In the genomic region with DNA sequence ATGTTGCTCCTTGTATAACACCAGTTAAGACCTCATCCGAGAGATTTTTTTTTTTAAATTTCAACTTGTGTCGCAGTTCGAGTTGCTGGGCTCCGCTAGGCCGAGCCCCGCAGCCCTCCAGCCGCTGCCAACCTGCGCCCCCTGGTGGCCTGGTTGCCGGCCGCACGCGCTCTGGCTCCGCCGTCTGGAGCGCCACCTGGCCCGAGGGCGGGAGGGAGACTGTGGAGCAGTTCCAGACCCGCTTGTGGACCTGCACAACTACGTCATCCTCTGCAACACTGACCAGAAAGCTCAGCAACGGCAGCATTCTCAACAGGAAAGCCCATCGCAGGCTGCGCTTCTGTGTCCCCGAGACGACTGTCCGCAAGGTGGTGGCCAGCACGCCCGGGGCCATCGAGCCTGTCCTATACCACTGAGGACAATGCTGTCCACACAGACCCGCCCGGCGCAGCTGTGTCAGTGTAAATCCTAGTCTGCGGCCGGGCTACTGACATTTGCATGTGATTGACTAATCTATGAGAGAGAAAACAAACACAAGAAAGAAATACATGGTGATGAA, we compare ENCODE assay signal across 8 cellular contexts. TPM values are rescaled to one million over a fixed set of nuclear protein-coding genes. Genes with fewer than 3 reads are reported as not detected.
DNase-seq lines count a peak whose midpoint lies in the region; ATAC-seq and TF ChIP-seq lines count a peak whose summit lies in the region.

No MANE protein-coding gene starts in this region.

- POLR2A ChIA-PET in activated CD4-positive, alpha-beta memory T cell treated with anti-CD3 and anti-CD28 coated beads for 36 hours (lab: Charles Lee), result interaction anchor here (0.7 kb wide), 1 partner anchor 17 kb away, joined by 3 read pairs; no protein-coding TSS in a partner anchor

- peak; percentile 97 for ATAC-seq in GM19043 (IDR thresholded peaks at IDR 0.05; ENCODE audit: low read depth, unreplicated experiment)
- peak; percentile 98 for ATAC-seq in HG03354 (IDR thresholded peaks at IDR 0.05; ENCODE audit: poor library complexity, severe bottlenecking, unreplicated experiment)

- no peaks in the 10 kb centered on the region for H3K9me3 Mint-ChIP-seq in activated CD4-positive, alpha-beta memory T cell treated with anti-CD3 and anti-CD28 coated beads for 36 hours

- peaks cover 8% of the 10 kb centered on the region for H3K27me3 Mint-ChIP-seq in activated CD4-positive, alpha-beta memory T cell treated with anti-CD3 and anti-CD28 coated beads for 36 hours

- no peak overlapping the region for H3K4me3 ChIP-seq in lower leg skin (ENCODE audit: low read depth, poor library complexity, severe bottlenecking)

- peaks cover 13% of the 10 kb centered on the region for H3K4me1 Mint-ChIP-seq in activated CD4-positive, alpha-beta memory T cell treated with anti-CD3 and anti-CD28 coated beads for 36 hours (ENCODE audit: low read depth)

- CTCF ChIA-PET in activated CD4-positive, alpha-beta memory T cell treated with anti-CD3 and anti-CD28 coated beads for 36 hours (lab: Charles Lee), result interaction anchor here (0.6 to 2.5 kb wide), 24 partner anchors 9 to 597 kb away, joined by 3 to 11 read pairs (median 3); a partner anchor contains a TSS

- DNase-seq in AML-193 (lab: John Stamatoyannopoulos, UW), result peak; percentile 38 to 47
- peak; percentile 93 for DNase-seq in NCI-H526 treated with DMSO at 0.1 percent for 48 hours (lab: John Stamatoyannopoulos, UW)
- peak; percentile 90 for DNase-seq in activated CD4-positive, alpha-beta memory T cell treated with anti-CD3 and anti-CD28 coated beads for 36 hours
- peak; percentile 38 to 82 for DNase-seq in dermis microvascular lymphatic vessel endothelial cell (ENCODE audit: low read depth in 2 of 2)
- DNase-seq in lower leg skin (ENCODE audit: low spot score in 2 of 2), result peak; percentile 48 to 96
- peak; percentile 82 to 90 for DNase-seq in stimulated activated CD4-positive, alpha-beta T cell treated with anti-CD3 and anti-CD28 coated beads, Interleukin-4, amount 100 ng/mL, for 48 hours (ENCODE audit: low read depth in 2 of 2)

- H3K4me3 Mint-ChIP-seq in activated CD4-positive, alpha-beta memory T cell treated with anti-CD3 and anti-CD28 coated beads for 36 hours, result peak overlapping the region; percentile 42

- peak in 1 of 3 donors; percentile 63 for TF ChIP-seq CTCF in lower leg skin (IDR thresholded peaks at IDR 0.05)

- no peaks in the 10 kb centered on the region for H3K36me3 Mint-ChIP-seq in activated CD4-positive, alpha-beta memory T cell treated with anti-CD3 and anti-CD28 coated beads for 36 hours

- H3K27ac Mint-ChIP-seq in activated CD4-positive, alpha-beta memory T cell treated with anti-CD3 and anti-CD28 coated beads for 36 hours, result no peak overlapping the region

- no peak for TF ChIP-seq POLR2A in lower leg skin (IDR thresholded peaks at IDR 0.05)

- 2 to 3% methylated on average over 33 of the region's 33 CpGs for WGBS in lower leg skin, 2 donors

- intact Hi-C loops in activated CD4-positive, alpha-beta memory T cell treated with anti-CD3 and anti-CD28 coated beads for 36 hours (cut with micrococcal nuclease), result loop anchor here (1.0 to 10.0 kb wide), 4 partner anchors 37 to 290 kb away; a partner anchor contains a TSS
- intact Hi-C loops in lower leg skin (cut with DNase I; ENCODE audit: low total_unique reads), result no loop called here

RNA-seq across cellular contexts. Expression of a gene that starts 39.1 kb away (rescaled TPM):
- total RNA-seq in activated CD4-positive, alpha-beta memory T cell treated with anti-CD3 and anti-CD28 coated beads for 36 hours, result not detected
- under 0.01 TPM in 1 of 2 replicates, not detected in the other for total RNA-seq in dermis microvascular lymphatic vessel endothelial cell
- under 1 TPM; 0.17 to 0.76 (median 0.49) TPM for total RNA-seq in lower leg skin

Comparison
In these comparisons a context has a peak if more than half of its experiments do, and no peak if none do; other contexts are left out.
1. DNase-seq: peak in every context shown above with its lines; median percentile 93 in NCI-H526 treated with DMSO at 0.1 percent for 48 hours; 90 in activated CD4-positive, alpha-beta memory T cell treated with anti-CD3 and anti-CD28 coated beads for 36 hours; 86 in stimulated activated CD4-positive, alpha-beta T cell treated with anti-CD3 and anti-CD28 coated beads, Interleukin-4, amount 100 ng/mL, for 48 hours; 72 in lower leg skin; 60 in dermis microvascular lymphatic vessel endothelial cell; 42 in AML-193.